In the genomic region with DNA sequence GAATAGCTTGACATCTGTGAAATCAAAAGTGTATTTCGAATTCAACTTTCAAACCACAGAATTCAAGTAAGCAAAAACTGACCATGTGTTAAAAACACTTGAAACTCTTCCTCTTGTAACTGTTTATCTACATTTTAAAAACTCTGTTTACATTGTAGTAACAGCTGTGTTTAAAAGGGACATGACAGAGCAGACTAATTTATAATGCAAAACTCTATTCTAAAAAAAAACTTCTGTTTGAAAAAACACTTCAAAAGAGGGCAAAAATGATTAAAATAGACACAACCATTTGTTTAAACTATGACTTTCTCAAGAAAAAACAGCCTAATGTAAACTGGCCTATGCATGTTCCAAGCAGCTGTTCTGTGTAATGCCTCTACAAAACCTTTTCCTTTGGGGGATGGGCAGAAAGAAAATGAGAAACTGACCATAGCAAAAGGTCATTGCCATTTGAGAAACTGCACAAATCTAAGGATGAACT, we compare ENCODE assay signal across 31 cellular contexts.
A peak's percentile ranks its signal among the peaks of the same experiment; 100 is the strongest.
DNase-seq lines count a peak whose midpoint lies in the region; ATAC-seq, FAIRE-seq and TF ChIP-seq lines count a peak whose summit lies in the region.
"Had no signal": no experiment of that assay in that cellular context is flagged by ENCODE, and none has a peak within 500 bp of the region (broad histone marks: within the 10 kb centered on the region; RNA-seq: fewer than 3 reads in every experiment).

No MANE protein-coding gene starts in this region.

- H3K27ac Mint-ChIP-seq in astrocyte (ENCODE audit: unreplicated experiment) (peak overlapping the region; percentile 49), mesothelial cell of epicardium (peak overlapping the region; percentile 61), natural killer cell (no peak overlapping the region)
- no peak overlapping the region for H3K27ac Mint-ChIP-seq in activated naive CD8-positive, alpha-beta T cell treated with anti-CD3 and anti-CD28 coated beads, Interleukin-2, amount 50 U/mL, for 24 hours
- H3K27ac Mint-ChIP-seq: IgD-negative memory B cell, neural progenitor cell, T-helper 17 cell had no signal

- H2AFZ ChIP-seq in astrocyte (ENCODE audit: low read depth, low read length), result no peak overlapping the region
- H2AFZ ChIP-seq: neural progenitor cell had no signal

- CTCF ChIA-PET in AG04450 (lab: Charles Lee), result interaction anchor here (0.9 to 2.4 kb wide), 3 partner anchors 73 to 369 kb away, joined by 3 to 16 read pairs (median 5); no protein-coding TSS in a partner anchor

- no peaks in the 10 kb centered on the region for H3K36me3 ChIP-seq in astrocyte (ENCODE audit: insufficient read depth, low read length)
- H3K36me3 ChIP-seq: adrenal gland, BE2C, neural progenitor cell, SJSA1, upper lobe of right lung had no signal

- H3K36me3 Mint-ChIP-seq in astrocyte (ENCODE audit: low read depth, unreplicated experiment) (no peaks in the 10 kb centered on the region), mesothelial cell of epicardium (no peaks in the 10 kb centered on the region), natural killer cell (no peaks in the 10 kb centered on the region)
- no peaks in the 10 kb centered on the region for H3K36me3 Mint-ChIP-seq in activated naive CD8-positive, alpha-beta T cell treated with anti-CD3 and anti-CD28 coated beads, Interleukin-2, amount 50 U/mL, for 24 hours (ENCODE audit: low read depth)
- H3K36me3 Mint-ChIP-seq: IgD-negative memory B cell had no signal

- no peak for ATAC-seq in natural killer cell
- ATAC-seq in activated naive CD8-positive, alpha-beta T cell treated with anti-CD3 and anti-CD28 coated beads, Interleukin-2, amount 50 U/mL, for 24 hours, result no peak
- ATAC-seq: esophagus mucosa, GM12878, Panc1, psoas muscle, T-helper 17 cell, upper lobe of right lung had no signal

- intact Hi-C loops in natural killer cell (cut with micrococcal nuclease), result no loop called here

- H3K4me1 Mint-ChIP-seq in astrocyte (ENCODE audit: low read depth, unreplicated experiment), result peaks cover 22% of the 10 kb centered on the region
- peaks cover 25% of the 10 kb centered on the region for H3K4me1 Mint-ChIP-seq in mesothelial cell of epicardium
- no peaks in the 10 kb centered on the region for H3K4me1 Mint-ChIP-seq in natural killer cell
- H3K4me1 Mint-ChIP-seq in activated naive CD8-positive, alpha-beta T cell treated with anti-CD3 and anti-CD28 coated beads, Interleukin-2, amount 50 U/mL, for 24 hours, result peaks cover 12% of the 10 kb centered on the region
- H3K4me1 Mint-ChIP-seq: IgD-negative memory B cell, neural progenitor cell, T-helper 17 cell had no signal

- FAIRE-seq in astrocyte (lab: Jason Lieb, UNC), result no peak
- FAIRE-seq: colon, GM12878, islet of Langerhans had no signal

- TF ChIP-seq CTCF in AG04450 (IDR thresholded peaks at IDR 0.05; ENCODE audit: low read depth, low read length), result no peak
- TF ChIP-seq CTCF in astrocyte (IDR thresholded peaks at IDR 0.05; ENCODE audit: insufficient read depth, low read depth, low read length), result no peak
- TF ChIP-seq CTCF in mesothelial cell of epicardium (IDR thresholded peaks at IDR 0.05; ENCODE audit: unreplicated experiment), result no peak
- TF ChIP-seq CTCF in natural killer cell (IDR thresholded peaks at IDR 0.05), result no peak

- H4K20me1 ChIP-seq in astrocyte (ENCODE audit: insufficient read depth, low read length), result no peaks in the 10 kb centered on the region

- POLR2A ChIA-PET in AG04450 (lab: Yijun Ruan, JAX), result interaction anchor here (0.5 to 1.6 kb wide), 6 partner anchors 20 to 348 kb away, joined by 3 to 6 read pairs (median 6); no protein-coding TSS in a partner anchor

- H3K9me3 ChIP-seq in AG04450 (ENCODE audit: control insufficient read depth, insufficient read depth, low read length), result no peaks in the 10 kb centered on the region
- H3K9me3 ChIP-seq in astrocyte (ENCODE audit: insufficient read depth, low read depth, low read length), result no peaks in the 10 kb centered on the region
- H3K9me3 ChIP-seq: adrenal gland, BE2C, psoas muscle, SJSA1, upper lobe of right lung had no signal

- no peak overlapping the region for H3K9ac ChIP-seq in astrocyte (ENCODE audit: low read length)
- H3K9ac ChIP-seq: neural progenitor cell had no signal

- H3K9me3 Mint-ChIP-seq in astrocyte (ENCODE audit: unreplicated experiment), result peaks cover 4% of the 10 kb centered on the region
- H3K9me3 Mint-ChIP-seq in mesothelial cell of epicardium, result peaks cover 7% of the 10 kb centered on the region
- peaks cover 0 to 3% of the 10 kb centered on the region in 2 donors for H3K9me3 Mint-ChIP-seq in natural killer cell
- H3K9me3 Mint-ChIP-seq in activated naive CD8-positive, alpha-beta T cell treated with anti-CD3 and anti-CD28 coated beads, Interleukin-2, amount 50 U/mL, for 24 hours, result no peaks in the 10 kb centered on the region

- H3K27ac ChIP-seq in AG04450 (ENCODE audit: low read depth, low read length) (no peak overlapping the region), astrocyte (ENCODE audit: low read depth, low read length) (no peak overlapping the region)
- H3K27ac ChIP-seq: adrenal gland, neural progenitor cell, psoas muscle, SJSA1, skin epidermis, upper lobe of right lung had no signal

- DNase-seq in AG04450 (ENCODE audit: low read depth, low spot score) (peak; percentile 56), HCEC 1CT (peak; percentile 86), astrocyte (ENCODE audit: low read depth) (peak; percentile 39), mesothelial cell of epicardium (ENCODE audit: low spot score in 2 of 2, unreplicated experiment in 2 of 2) (no peak), hippocampal formation (lab: John Stamatoyannopoulos, UW) (no peak), natural killer cell (no peak), EL (no peak)
- no peak for DNase-seq in activated naive CD8-positive, alpha-beta T cell treated with anti-CD3 and anti-CD28 coated beads, Interleukin-2, amount 50 U/mL, for 24 hours
- DNase-seq: activated CD8-positive, alpha-beta memory T cell treated with anti-CD3 and anti-CD28 coated beads for 24 hours; activated gamma-delta T cell treated with Interleukin-2 at 50 U/mL for 16 hours; activated T-cell treated with anti-CD3 and anti-CD28 coated beads, Interleukin-2, amount 50 U/mL, for 1 hour; adrenal gland; BE2C; DMS79; effector CD8-positive, alpha-beta T cell; NCI-H2107; NCI-H446 treated with DMSO at 0.1 percent for 48 hours; psoas muscle; stimulated activated CD4-positive, alpha-beta T cell treated with anti-CD3 and anti-CD28 coated beads, Interleukin-2, amount 100 ng/mL, for 24 hours; substantia nigra; T-helper 17 cell; upper lobe of right lung had no signal

- H3K27me3 Mint-ChIP-seq in astrocyte (ENCODE audit: low read depth, unreplicated experiment) (no peaks in the 10 kb centered on the region), mesothelial cell of epicardium (ENCODE audit: low read depth) (no peaks in the 10 kb centered on the region), natural killer cell (ENCODE audit: low read depth in 2 of 2) (peaks cover 6 to 14% of the 10 kb centered on the region in 2 donors)
- peaks cover 7% of the 10 kb centered on the region for H3K27me3 Mint-ChIP-seq in activated naive CD8-positive, alpha-beta T cell treated with anti-CD3 and anti-CD28 coated beads, Interleukin-2, amount 50 U/mL, for 24 hours

- no peak overlapping the region for H3K4me2 ChIP-seq in astrocyte (ENCODE audit: low read length)
- H3K4me2 ChIP-seq: neural progenitor cell had no signal

- peaks cover 11% of the 10 kb centered on the region for H3K4me1 ChIP-seq in astrocyte (ENCODE audit: insufficient read depth, low read length)
- H3K4me1 ChIP-seq: adrenal gland, BE2C, neural progenitor cell, psoas muscle, upper lobe of right lung had no signal

- H3K4me3 Mint-ChIP-seq in astrocyte (ENCODE audit: unreplicated experiment) (peak overlapping the region; percentile 35), mesothelial cell of epicardium (no peak overlapping the region), natural killer cell (no peak overlapping the region)
- H3K4me3 Mint-ChIP-seq in activated naive CD8-positive, alpha-beta T cell treated with anti-CD3 and anti-CD28 coated beads, Interleukin-2, amount 50 U/mL, for 24 hours, result no peak overlapping the region
- H3K4me3 Mint-ChIP-seq: IgD-negative memory B cell, neural progenitor cell, T-helper 17 cell had no signal

- H3K27me3 ChIP-seq in AG04450 (ENCODE audit: control insufficient read depth, insufficient read depth, low read length), result no peaks in the 10 kb centered on the region
- no peaks in the 10 kb centered on the region for H3K27me3 ChIP-seq in astrocyte (ENCODE audit: insufficient read depth, low read length)
- H3K27me3 ChIP-seq: adrenal gland, BE2C, neural progenitor cell, SJSA1, upper lobe of right lung had no signal

- H3K4me3 ChIP-seq in AG04450 (ENCODE audit: low read depth, low read length), result no peak overlapping the region
- H3K4me3 ChIP-seq in astrocyte (ENCODE audit: insufficient read depth, low read depth, low read length), result no peak overlapping the region
- H3K4me3 ChIP-seq: adrenal gland, GM12878, neural progenitor cell, psoas muscle, SJSA1, skin epidermis, upper lobe of right lung had no signal

- H3K79me2 ChIP-seq in astrocyte (ENCODE audit: insufficient read depth, low read length), result no peaks in the 10 kb centered on the region

Comparison
In these comparisons a context has a peak if more than half of its experiments do, and no peak if none do; other contexts are left out.
1. DNase-seq: peak in AG04450 (single experiment), HCEC 1CT (single experiment) and astrocyte (single experiment); none in mesothelial cell of epicardium (0 of 2), hippocampal formation (0 of 2), natural killer cell (single experiment), EL (single experiment) and activated naive CD8-positive, alpha-beta T cell treated with anti-CD3 and anti-CD28 coated beads, Interleukin-2, amount 50 U/mL, for 24 hours (single experiment).
2. H3K27ac Mint-ChIP-seq: peak in astrocyte (single experiment) and mesothelial cell of epicardium (single experiment); none in natural killer cell (0 of 2) and activated naive CD8-positive, alpha-beta T cell treated with anti-CD3 and anti-CD28 coated beads, Interleukin-2, amount 50 U/mL, for 24 hours (single experiment).